12 cellular contexts compared by ENCODE assay signal in genomic region chr6:158290040-158290439, GRCh38.
DNase-seq lines count a peak whose midpoint lies in the region; ATAC-seq and FAIRE-seq lines count a peak whose summit lies in the region.
"Had no signal": no experiment of that assay in that cellular context is flagged by ENCODE, and none has a peak within 500 bp of the region (broad histone marks: within the 10 kb centered on the region; RNA-seq: fewer than 3 reads in every experiment).

No MANE protein-coding gene starts in this region.

- FAIRE-seq in urothelium cell line (lab: Jason Lieb, UNC) = no peak

- H4K20me1 ChIP-seq in BLaER1 treated with 17β-estradiol and CSF1 and Interleukin-3, amounts not matched to agents 10 nM and 100 nM = peaks cover 0 to 19% (median 0%) of the 10 kb centered on the region in 11 experiments; a peak in 7 of 22 replicates

- no peak overlapping the region for H3K4me3 ChIP-seq in BLaER1 treated with 17β-estradiol and CSF1 and Interleukin-3, amounts not matched to agents 10 nM and 100 nM

- H3K9ac ChIP-seq in BLaER1 treated with 17β-estradiol and CSF1 and Interleukin-3, amounts not matched to agents 10 nM and 100 nM = no peak overlapping the region

- H3K9me3 ChIP-seq in BLaER1 treated with 17β-estradiol and CSF1 and Interleukin-3, amounts not matched to agents 10 nM and 100 nM (replicated peaks in 1 of 11) = peaks cover 5 to 32% (median 24%) of the 10 kb centered on the region in 11 experiments; a peak in 20 of 22 replicates

- peaks cover 46% of the 10 kb centered on the region for H3K4me1 Mint-ChIP-seq in T-helper 1 cell treated with Interleukin-12 subunit alpha and Interleukin-12 subunit beta and Interleukin-4 antibody, amounts not matched to agents 30 μg/mL and 1 μg/mL, for 36 hours (ENCODE audit: low read depth)

- H3K36me3 ChIP-seq in BLaER1 treated with 17β-estradiol and CSF1 and Interleukin-3, amounts not matched to agents 10 nM and 100 nM = peaks cover 17 to 61% (median 46%) of the 10 kb centered on the region in 11 experiments; a peak in 21 of 22 replicates

- peaks cover 11% of the 10 kb centered on the region for H3K36me3 Mint-ChIP-seq in T-helper 1 cell treated with Interleukin-12 subunit alpha and Interleukin-12 subunit beta and Interleukin-4 antibody, amounts not matched to agents 30 μg/mL and 1 μg/mL, for 36 hours (ENCODE audit: low read depth)

- H3K27me3 ChIP-seq in BLaER1 treated with 17β-estradiol and CSF1 and Interleukin-3, amounts not matched to agents 10 nM and 100 nM = no peaks in the 10 kb centered on the region

- H3K9me3 Mint-ChIP-seq in T-helper 1 cell treated with Interleukin-12 subunit alpha and Interleukin-12 subunit beta and Interleukin-4 antibody, amounts not matched to agents 30 μg/mL and 1 μg/mL, for 36 hours = no peaks in the 10 kb centered on the region

- peak overlapping the region; percentile 69 for H3K4me3 Mint-ChIP-seq in T-helper 1 cell treated with Interleukin-12 subunit alpha and Interleukin-12 subunit beta and Interleukin-4 antibody, amounts not matched to agents 30 μg/mL and 1 μg/mL, for 36 hours

- peak overlapping the region; percentile 43 to 81 (median 60) for H3K4me2 ChIP-seq in BLaER1 treated with 17β-estradiol and CSF1 and Interleukin-3, amounts not matched to agents 10 nM and 100 nM

- no peak for DNase-seq in urothelium cell line (ENCODE audit: low spot score)
- DNase-seq in NCI-H1092 (lab: John Stamatoyannopoulos, UW) = no peak
- no peak for DNase-seq in stimulated activated CD8-positive, alpha-beta memory T cell treated with anti-CD3 and anti-CD28 coated beads, Interleukin-4, amount 100 ng/mL, for 48 hours
- DNase-seq: AML-193, amygdala, NCI-H1105 treated with DMSO at 0.1 percent for 48 hours, SW 1271 had no signal

- no peaks in the 10 kb centered on the region for H3K27me3 Mint-ChIP-seq in T-helper 1 cell treated with Interleukin-12 subunit alpha and Interleukin-12 subunit beta and Interleukin-4 antibody, amounts not matched to agents 30 μg/mL and 1 μg/mL, for 36 hours (ENCODE audit: low read depth)

- peak overlapping the region in 1 of 11 experiments; percentile 5; a peak in 1 of 22 replicates for H3K27ac ChIP-seq in BLaER1 treated with 17β-estradiol and CSF1 and Interleukin-3, amounts not matched to agents 10 nM and 100 nM

- peak overlapping the region; percentile 89 for H3K27ac Mint-ChIP-seq in T-helper 1 cell treated with Interleukin-12 subunit alpha and Interleukin-12 subunit beta and Interleukin-4 antibody, amounts not matched to agents 30 μg/mL and 1 μg/mL, for 36 hours

- H3K4me1 ChIP-seq in BLaER1 treated with 17β-estradiol and CSF1 and Interleukin-3, amounts not matched to agents 10 nM and 100 nM = peaks cover 22 to 55% (median 33%) of the 10 kb centered on the region in 10 experiments

- ATAC-seq in GM19043 (IDR thresholded peaks at IDR 0.05; ENCODE audit: low read depth, unreplicated experiment) = peak; percentile 71
- peak; percentile 66 for ATAC-seq in HG02938 (IDR thresholded peaks at IDR 0.05; ENCODE audit: unreplicated experiment)
- no peak for ATAC-seq in HG02840 (IDR thresholded peaks at IDR 0.05; ENCODE audit: low FRiP score, unreplicated experiment)
